In the genomic region with DNA sequence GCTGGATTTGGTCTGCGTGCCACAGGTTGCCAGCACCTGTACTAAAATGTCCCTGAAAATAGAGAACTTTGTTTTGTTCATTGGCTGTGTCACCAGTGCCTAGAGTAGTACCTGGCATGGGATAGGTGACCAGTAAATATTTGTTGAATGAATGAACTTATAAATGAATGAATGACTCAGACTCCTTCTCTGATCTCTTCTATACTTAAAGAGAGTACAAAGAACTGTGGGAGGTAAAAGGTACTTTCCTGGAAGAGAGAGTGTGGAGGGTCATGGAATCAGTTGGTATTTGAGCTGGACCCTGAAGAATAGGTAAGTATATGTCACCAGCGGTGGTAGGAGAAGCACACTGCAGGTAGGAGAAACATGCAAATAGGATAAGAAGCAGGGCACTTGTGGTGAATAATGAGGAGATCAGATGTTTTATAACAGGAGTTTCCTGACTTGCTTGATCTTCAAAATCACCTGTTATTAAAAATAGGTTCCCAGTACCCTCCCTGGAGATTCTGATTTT, we compare ENCODE assay signal across 20 cellular contexts.
DNase-seq lines count a peak whose midpoint lies in the region; ATAC-seq, FAIRE-seq and TF ChIP-seq lines count a peak whose summit lies in the region.
"Had no signal": no experiment of that assay in that cellular context is flagged by ENCODE, and none has a peak within 500 bp of the region (broad histone marks: within the 10 kb centered on the region; RNA-seq: fewer than 3 reads in every experiment).

No MANE protein-coding gene starts in this region.

- H3K79me2 ChIP-seq in HepG2 (ENCODE audit: insufficient read depth, low read length): peaks cover 35% of the 10 kb centered on the region

- no peak for DNase-seq in activated naive CD8-positive, alpha-beta T cell treated with anti-CD3 and anti-CD28 coated beads, Interleukin-2, amount 50 U/mL, for 24 hours
- no peak for DNase-seq in activated naive CD8-positive, alpha-beta T cell treated with anti-CD3 and anti-CD28 coated beads for 36 hours
- no peak for DNase-seq in chondrocyte (ENCODE audit: low spot score)
- DNase-seq in HepG2 (ENCODE audit: low spot score): no peak
- DNase-seq in NCI-H1105 treated with DMSO at 0.1 percent for 48 hours (lab: John Stamatoyannopoulos, UW): no peak
- DNase-seq in left ventricle myocardium inferior: no peak
- DNase-seq: DMS153, MG63, NCI-H1105, NCI-H1930, NCI-H2171, NCI-H446 treated with DMSO at 0.1 percent for 48 hours, SHP77 treated with DMSO at 0.1 percent for 48 hours had no signal

- H3K4me2 ChIP-seq in HepG2 (ENCODE audit: low read depth, low read length): no peak overlapping the region
- H3K4me2 ChIP-seq: KMS-11 had no signal

- TF ChIP-seq EP300 in HepG2 (IDR thresholded peaks at IDR 0.05; ENCODE audit: low read depth in 2 of 2, low read length in 2 of 2) (no peak), HepG2 (CRISPR knock-in tag; IDR thresholded peaks at IDR 0.05; ENCODE audit: borderline replicate concordance) (no peak)

- ATAC-seq in activated naive CD8-positive, alpha-beta T cell treated with anti-CD3 and anti-CD28 coated beads, Interleukin-2, amount 50 U/mL, for 24 hours: no peak
- ATAC-seq in HepG2: no peak
- ATAC-seq in GM19463 (IDR thresholded peaks at IDR 0.05; ENCODE audit: unreplicated experiment): no peak
- ATAC-seq in GM18868 (IDR thresholded peaks at IDR 0.05; ENCODE audit: unreplicated experiment): no peak
- ATAC-seq: GM12878 had no signal

- no peak for FAIRE-seq in HepG2 (lab: Jason Lieb, UNC)
- FAIRE-seq: A204.1, GM12878, GM18507 had no signal

- no peaks in the 10 kb centered on the region for H3K27me3 Mint-ChIP-seq in activated naive CD8-positive, alpha-beta T cell treated with anti-CD3 and anti-CD28 coated beads, Interleukin-2, amount 50 U/mL, for 24 hours
- no peaks in the 10 kb centered on the region for H3K27me3 Mint-ChIP-seq in activated naive CD8-positive, alpha-beta T cell treated with anti-CD3 and anti-CD28 coated beads for 36 hours
- no peaks in the 10 kb centered on the region for H3K27me3 Mint-ChIP-seq in chondrocyte (ENCODE audit: low read depth)

- H3K27ac ChIP-seq in HepG2 (ENCODE audit: extremely low read length, insufficient read depth, low read length) (no peak overlapping the region), left ventricle myocardium inferior (replicated peaks) (no peak overlapping the region)
- H3K27ac ChIP-seq: C4-2B, KMS-11 had no signal

- H3K27me3 ChIP-seq in HepG2 (ENCODE audit: control insufficient read depth in 1 of 2, insufficient read depth in 2 of 2, low read length in 2 of 2) (no peaks in the 10 kb centered on the region), left ventricle myocardium inferior (ENCODE audit: low read depth) (no peaks in the 10 kb centered on the region)
- H3K27me3 ChIP-seq: MG63 had no signal

- peaks cover 46% of the 10 kb centered on the region for H3K4me1 Mint-ChIP-seq in activated naive CD8-positive, alpha-beta T cell treated with anti-CD3 and anti-CD28 coated beads, Interleukin-2, amount 50 U/mL, for 24 hours
- H3K4me1 Mint-ChIP-seq in activated naive CD8-positive, alpha-beta T cell treated with anti-CD3 and anti-CD28 coated beads for 36 hours: peaks cover 29% of the 10 kb centered on the region
- peaks cover 49% of the 10 kb centered on the region for H3K4me1 Mint-ChIP-seq in chondrocyte (ENCODE audit: low read depth)

- H3K9me3 ChIP-seq in HepG2 (ENCODE audit: low read length) (no peaks in the 10 kb centered on the region), left ventricle myocardium inferior (replicated peaks) (no peaks in the 10 kb centered on the region)
- H3K9me3 ChIP-seq: MG63 had no signal

- H3K27ac Mint-ChIP-seq in activated naive CD8-positive, alpha-beta T cell treated with anti-CD3 and anti-CD28 coated beads, Interleukin-2, amount 50 U/mL, for 24 hours: peak overlapping the region; percentile 8
- no peak overlapping the region for H3K27ac Mint-ChIP-seq in activated naive CD8-positive, alpha-beta T cell treated with anti-CD3 and anti-CD28 coated beads for 36 hours
- H3K27ac Mint-ChIP-seq in chondrocyte (ENCODE audit: unreplicated experiment): peak overlapping the region; percentile 45

- no peak overlapping the region for H3K4me3 Mint-ChIP-seq in activated naive CD8-positive, alpha-beta T cell treated with anti-CD3 and anti-CD28 coated beads, Interleukin-2, amount 50 U/mL, for 24 hours
- no peak overlapping the region for H3K4me3 Mint-ChIP-seq in activated naive CD8-positive, alpha-beta T cell treated with anti-CD3 and anti-CD28 coated beads for 36 hours
- H3K4me3 Mint-ChIP-seq in chondrocyte (ENCODE audit: unreplicated experiment): no peak overlapping the region

- H3K36me3 ChIP-seq in HepG2 (replicated peaks in 1 of 2; ENCODE audit: control insufficient read depth in 1 of 2, insufficient read depth in 2 of 2, low read length in 2 of 2): no peaks in the 10 kb centered on the region
- no peaks in the 10 kb centered on the region for H3K36me3 ChIP-seq in left ventricle myocardium inferior
- H3K36me3 ChIP-seq: MG63 had no signal

- in situ Hi-C loops in HepG2 (cut with HindIII; ENCODE audit: extremely low pct_ligation_motif_present, low pct_unique_long_range_greater_than_20kb): no loop called here

- TF ChIP-seq POLR2A in HepG2 (IDR thresholded peaks at IDR 0.05; ENCODE audit: insufficient read depth in 1 of 2, low read depth in 2 of 2, low read length in 2 of 2): no peak

- no peaks in the 10 kb centered on the region for H3K9me3 Mint-ChIP-seq in activated naive CD8-positive, alpha-beta T cell treated with anti-CD3 and anti-CD28 coated beads, Interleukin-2, amount 50 U/mL, for 24 hours
- H3K9me3 Mint-ChIP-seq in activated naive CD8-positive, alpha-beta T cell treated with anti-CD3 and anti-CD28 coated beads for 36 hours: peaks cover 4% of the 10 kb centered on the region
- H3K9me3 Mint-ChIP-seq in chondrocyte (ENCODE audit: low read depth): no peaks in the 10 kb centered on the region

- CTCF ChIA-PET in HepG2 (lab: Yijun Ruan, JAX; ENCODE audit: low intra/inter-chr PET ratio, low total read pairs): no interaction called here

- TF ChIP-seq CTCF in chondrocyte (IDR thresholded peaks at IDR 0.05) (no peak), HepG2 (CRISPR knock-in tag; IDR thresholded peaks at IDR 0.05) (no peak), left ventricle myocardium inferior (IDR thresholded peaks at IDR 0.05; ENCODE audit: borderline replicate concordance) (no peak)

- intact Hi-C loops in HepG2 (cut with micrococcal nuclease; ENCODE audit: unreplicated experiment) (no loop called here), left ventricle myocardium inferior (cut with micrococcal nuclease) (no loop called here)

- H3K4me3 ChIP-seq in HepG2 (replicated peaks in 1 of 3; ENCODE audit: insufficient read depth in 1 of 3, low read depth in 2 of 3, low read length in 3 of 3) (no peak overlapping the region), left ventricle myocardium inferior (no peak overlapping the region)
- H3K4me3 ChIP-seq: GM12878, MG63 had no signal

- BruUV-seq in HepG2 (replicated peaks; lab: Mats Ljungman, UMichigan): no TSS peak

- H4K20me1 ChIP-seq in HepG2 (ENCODE audit: insufficient read depth, low read length): no peaks in the 10 kb centered on the region

- TF ChIP-seq RAD21 in HepG2 (CRISPR knock-in tag; IDR thresholded peaks at IDR 0.05): no peak

- no peak overlapping the region for H2AFZ ChIP-seq in HepG2 (ENCODE audit: low read length)

- 95% methylated on average over 2 of the region's 2 CpGs for WGBS in HepG2 (ENCODE audit: low lambda C conversion rate)

- no peak overlapping the region for H3K9ac ChIP-seq in HepG2 (ENCODE audit: insufficient read depth, low read depth, low read length)
- H3K9ac ChIP-seq: KMS-11 had no signal

- H3K4me1 ChIP-seq in HepG2 (ENCODE audit: insufficient read depth, low read length) (peaks cover 82% of the 10 kb centered on the region), left ventricle myocardium inferior (peaks cover 72% of the 10 kb centered on the region)

- POLR2A ChIA-PET in HepG2 (lab: Yijun Ruan, JAX): interaction anchor here (1.8 kb wide), 1 partner anchor 8 kb away, joined by 8 read pairs; no protein-coding TSS in a partner anchor

- H3K36me3 Mint-ChIP-seq in activated naive CD8-positive, alpha-beta T cell treated with anti-CD3 and anti-CD28 coated beads, Interleukin-2, amount 50 U/mL, for 24 hours (ENCODE audit: low read depth): peaks cover 16% of the 10 kb centered on the region
- H3K36me3 Mint-ChIP-seq in activated naive CD8-positive, alpha-beta T cell treated with anti-CD3 and anti-CD28 coated beads for 36 hours: peaks cover 35% of the 10 kb centered on the region
- H3K36me3 Mint-ChIP-seq in chondrocyte (ENCODE audit: low read depth): peaks cover 10% of the 10 kb centered on the region

TF ChIP-seq in HepG2, 621 proteins besides CTCF, POLR2A, EP300 and RAD21 (continues in another document):
- TF ChIP-seq HMGXB3 (CRISPR knock-in tag; IDR thresholded peaks at IDR 0.05; ENCODE audit: borderline replicate concordance) (no peak), PAX8 (CRISPR knock-in tag; IDR thresholded peaks at IDR 0.05; ENCODE audit: borderline replicate concordance) (no peak), SMAD3 (CRISPR knock-in tag; IDR thresholded peaks at IDR 0.05) (no peak)
